10 cellular contexts compared by ENCODE assay signal in genomic region chr10:101814466-101815041, GRCh38. TPM values are rescaled to one million over a fixed set of nuclear protein-coding genes. Genes with fewer than 3 reads are reported as not detected.
A peak's percentile ranks its signal among the peaks of the same experiment; 100 is the strongest.
DNase-seq lines count a peak whose midpoint lies in the region; ATAC-seq, FAIRE-seq and TF ChIP-seq lines count a peak whose summit lies in the region.
"Had no signal": no experiment of that assay in that cellular context is flagged by ENCODE, and none has a peak within 500 bp of the region (broad histone marks: within the 10 kb centered on the region; RNA-seq: fewer than 3 reads in every experiment).

No MANE protein-coding gene starts in this region.

- H3K4me1 ChIP-seq in endodermal cell (ENCODE audit: control insufficient read depth, insufficient read depth, low read length), result no peaks in the 10 kb centered on the region

- no peaks in the 10 kb centered on the region for H3K9me3 Mint-ChIP-seq in endodermal cell

- H3K27me3 Mint-ChIP-seq in endodermal cell (ENCODE audit: insufficient read depth), result no peaks in the 10 kb centered on the region

- WGBS in endodermal cell (ENCODE audit: insufficient coverage in 1 of 2, insufficient read length in 1 of 2), 2 experiments, result 88% methylated on average over 6 to 8 of the region's 8 CpGs

- TF ChIP-seq POLR2A in GM12892 (IDR thresholded peaks at IDR 0.05; ENCODE audit: low read depth, low read length), result no peak
- no peak for TF ChIP-seq POLR2A in NB4 (IDR thresholded peaks at IDR 0.05; ENCODE audit: extremely low read depth, insufficient read length)

- TF ChIP-seq CTCF in NB4 (IDR thresholded peaks at IDR 0.05; ENCODE audit: low read depth, low read length) (no peak), endodermal cell (conservative IDR thresholded peaks at IDR 0.05) (no peak)

- no peak for DNase-seq in GM12892 (ENCODE audit: insufficient read length)
- no peak for DNase-seq in NB4 (ENCODE audit: low read depth)
- DNase-seq in endodermal cell, result no peak
- no peak for DNase-seq in skeletal muscle cell (ENCODE audit: low read depth)
- no peak for DNase-seq in NCI-H146 (lab: John Stamatoyannopoulos, UW)
- no peak for DNase-seq in CD1c-positive myeloid dendritic cell (ENCODE audit: extremely low spot score)
- DNase-seq in left colon, result no peak

- H3K27ac ChIP-seq in endodermal cell (ENCODE audit: low read depth, low read length), result no peak overlapping the region

- H3K4me3 Mint-ChIP-seq in endodermal cell, result peak overlapping the region; percentile 96

- peak; percentile 87 for FAIRE-seq in GM12892 (lab: Jason Lieb, UNC)
- FAIRE-seq: islet of Langerhans had no signal

- no peak overlapping the region for H3K9ac ChIP-seq in endodermal cell (ENCODE audit: extremely low read depth, low read length, poor library complexity, severe bottlenecking)

- H3K4me1 Mint-ChIP-seq in endodermal cell, result peaks cover 19% of the 10 kb centered on the region

- peaks cover 41% of the 10 kb centered on the region for H3K36me3 ChIP-seq in endodermal cell (ENCODE audit: control insufficient read depth, insufficient read depth, low read length)

- no peaks in the 10 kb centered on the region for H3K9me3 ChIP-seq in endodermal cell (ENCODE audit: control insufficient read depth, low read length)

- H3K4me3 ChIP-seq in NB4 (ENCODE audit: low read depth, low read length), result peak overlapping the region; percentile 82
- peak overlapping the region; percentile 96 for H3K4me3 ChIP-seq in endodermal cell (ENCODE audit: low read length)
- peak overlapping the region; percentile 86 for H3K4me3 ChIP-seq in skeletal muscle cell (ENCODE audit: low read depth, low read length)

- peak overlapping the region; percentile 89 for H3K27ac Mint-ChIP-seq in endodermal cell

- ATAC-seq in left colon (no peak), GM19463 (IDR thresholded peaks at IDR 0.05; ENCODE audit: unreplicated experiment) (no peak)

- intact Hi-C loops in left colon (cut with DNase I, micrococcal nuclease), result no loop called here

- no peaks in the 10 kb centered on the region for H3K27me3 ChIP-seq in endodermal cell (ENCODE audit: control insufficient read depth, insufficient read depth, low read length, poor library complexity, severe bottlenecking)

- H3K36me3 Mint-ChIP-seq in endodermal cell (ENCODE audit: low read depth), result peaks cover 34% of the 10 kb centered on the region

RNA-seq across cellular contexts. Expression of gene OGA, which starts 3.7 kb away (rescaled TPM):
- 118 TPM for polyA plus RNA-seq in GM12892 (2012; ENCODE audit: missing spikeins)
- total RNA-seq in endodermal cell (100 to 1,000 TPM; 138 to 149 TPM), left colon (10 to 100 TPM; 81.9 to 83.3 TPM)
- 104 TPM for polyA plus RNA-seq in endodermal cell (2013, experiment 1 of 2)
- polyA plus RNA-seq in endodermal cell (2013, experiment 2 of 2), result 105 TPM

RNA-seq across cellular contexts. Expression of gene KCNIP2, which starts 29.0 kb away (rescaled TPM):
- 12.2 TPM for polyA plus RNA-seq in GM12892 (2012; ENCODE audit: missing spikeins)
- total RNA-seq in endodermal cell (1 to 10 TPM; 2.8 to 3.0 TPM), left colon (1 to 10 TPM; 2.3 to 3.7 TPM)
- 4.5 TPM for polyA plus RNA-seq in endodermal cell (2013, experiment 1 of 2)
- 3.9 TPM for polyA plus RNA-seq in endodermal cell (2013, experiment 2 of 2)

RNA-seq across cellular contexts. Expression of gene NPM3, which starts 31.3 kb away (rescaled TPM):
- polyA plus RNA-seq in GM12892 (2012; ENCODE audit: missing spikeins), result 106 TPM
- 100 to 1,000 TPM in 1 of 2 donors, 10 to 100 TPM in 1; 82.2 to 133 TPM for total RNA-seq in endodermal cell
- 81.8 TPM for polyA plus RNA-seq in endodermal cell (2013, experiment 1 of 2)
- 78.0 TPM for polyA plus RNA-seq in endodermal cell (2013, experiment 2 of 2)
- 10 to 100 TPM; 17.9 to 22.1 TPM for total RNA-seq in left colon

RNA-seq across cellular contexts. Expression of gene FGF8, which starts 38.6 kb away (rescaled TPM):
- not detected for polyA plus RNA-seq in GM12892 (2012; ENCODE audit: missing spikeins)
- 10 to 100 TPM; 13.3 to 46.5 TPM for total RNA-seq in endodermal cell
- polyA plus RNA-seq in endodermal cell (2013, experiment 1 of 2), result 28.6 TPM
- polyA plus RNA-seq in endodermal cell (2013, experiment 2 of 2), result 31.4 TPM
- total RNA-seq in left colon, result not detected
- total RNA-seq: LHCN-M2 had no signal
